ENCODE assay signal across 15 cellular contexts in genomic region chr9:128033609-128034008, GRCh38. TPM values are rescaled to one million over a fixed set of nuclear protein-coding genes. Genes with fewer than 3 reads are reported as not detected.
DNase-seq lines count a peak whose midpoint lies in the region; ATAC-seq and TF ChIP-seq lines count a peak whose summit lies in the region.
"Had no signal": no experiment of that assay in that cellular context is flagged by ENCODE, and none has a peak within 500 bp of the region (broad histone marks: within the 10 kb centered on the region; RNA-seq: fewer than 3 reads in every experiment).

No MANE protein-coding gene starts in this region.

- no peak overlapping the region for H3K4me3 ChIP-seq in OCI-LY3 (ENCODE audit: low read length)
- H3K4me3 ChIP-seq: prostate gland, spleen had no signal

- peaks cover 52% of the 10 kb centered on the region for H3K4me1 Mint-ChIP-seq in activated CD4-positive, alpha-beta T cell treated with anti-CD3 and anti-CD28 coated beads, Interleukin-2, amount 10 ng/mL, durations not matched to agents 7 days and 5 days
- H3K4me1 Mint-ChIP-seq in naive B cell = peaks cover 13 to 45% (median 21%) of the 10 kb centered on the region in 3 donors

- no peak overlapping the region for H2AFZ ChIP-seq in OCI-LY3 (ENCODE audit: low read depth, low read length)

- ATAC-seq in activated naive CD4-positive, alpha-beta T cell treated with anti-CD3 and anti-CD28 coated beads, Interleukin-2, amount 50 U/mL, for 72 hours = no peak
- ATAC-seq in naive B cell (ENCODE audit: low read depth in 2 of 2) = no peak
- no peak for ATAC-seq in GM21390 (IDR thresholded peaks at IDR 0.05; ENCODE audit: unreplicated experiment)
- no peak for ATAC-seq in HG03159 (IDR thresholded peaks at IDR 0.05; ENCODE audit: unreplicated experiment)

- CTCF ChIA-PET in activated CD4-positive, alpha-beta T cell treated with anti-CD3 and anti-CD28 coated beads, Interleukin-2, amount 10 ng/mL, durations not matched to agents 7 days and 5 days (lab: Charles Lee) = interaction anchor here (0.7 to 10.1 kb wide), 9 partner anchors 14 to 163 kb away, joined by 3 to 103 read pairs (median 7); no protein-coding TSS in a partner anchor

- no peaks in the 10 kb centered on the region for H3K79me2 ChIP-seq in OCI-LY3 (ENCODE audit: low read length)

- H3K9ac ChIP-seq in OCI-LY3 (ENCODE audit: low read length) = no peak overlapping the region

- peak overlapping the region; percentile 51 for H3K4me2 ChIP-seq in OCI-LY3 (ENCODE audit: low read length)

- H3K4me1 ChIP-seq in OCI-LY3 (ENCODE audit: low read length) = peaks cover 24% of the 10 kb centered on the region
- H3K4me1 ChIP-seq: prostate gland had no signal

- TF ChIP-seq CTCF in OCI-LY3 (IDR thresholded peaks at IDR 0.05; ENCODE audit: low read depth, low read length) = no peak

- no peaks in the 10 kb centered on the region for H3K36me3 ChIP-seq in OCI-LY3 (replicated peaks; ENCODE audit: low read depth, low read length)
- H3K36me3 ChIP-seq: prostate gland, spleen had no signal

- H3K27ac Mint-ChIP-seq in activated CD4-positive, alpha-beta T cell treated with anti-CD3 and anti-CD28 coated beads, Interleukin-2, amount 10 ng/mL, durations not matched to agents 7 days and 5 days = peak overlapping the region; percentile 96
- peak overlapping the region; percentile 44 to 74 for H3K27ac Mint-ChIP-seq in activated naive CD4-positive, alpha-beta T cell treated with anti-CD3 and anti-CD28 coated beads, Interleukin-2, amount 50 U/mL, for 72 hours
- H3K27ac Mint-ChIP-seq in naive B cell = peak overlapping the region in 4 of 6 donors; percentile 69 to 93 (median 82)

- peaks cover 2% of the 10 kb centered on the region for H3K9me3 Mint-ChIP-seq in activated CD4-positive, alpha-beta T cell treated with anti-CD3 and anti-CD28 coated beads, Interleukin-2, amount 10 ng/mL, durations not matched to agents 7 days and 5 days
- H3K9me3 Mint-ChIP-seq in activated naive CD4-positive, alpha-beta T cell treated with anti-CD3 and anti-CD28 coated beads, Interleukin-2, amount 50 U/mL, for 72 hours = no peaks in the 10 kb centered on the region
- H3K9me3 Mint-ChIP-seq in naive B cell = no peaks in the 10 kb centered on the region

- peaks cover 8% of the 10 kb centered on the region for H3K36me3 Mint-ChIP-seq in activated CD4-positive, alpha-beta T cell treated with anti-CD3 and anti-CD28 coated beads, Interleukin-2, amount 10 ng/mL, durations not matched to agents 7 days and 5 days (ENCODE audit: low read depth)
- no peaks in the 10 kb centered on the region for H3K36me3 Mint-ChIP-seq in activated naive CD4-positive, alpha-beta T cell treated with anti-CD3 and anti-CD28 coated beads, Interleukin-2, amount 50 U/mL, for 72 hours
- no peaks in the 10 kb centered on the region for H3K36me3 Mint-ChIP-seq in naive B cell

- H4K20me1 ChIP-seq in OCI-LY3 (ENCODE audit: insufficient read depth, low read length) = no peaks in the 10 kb centered on the region

- H3K27me3 Mint-ChIP-seq in activated CD4-positive, alpha-beta T cell treated with anti-CD3 and anti-CD28 coated beads, Interleukin-2, amount 10 ng/mL, durations not matched to agents 7 days and 5 days = no peaks in the 10 kb centered on the region
- no peaks in the 10 kb centered on the region for H3K27me3 Mint-ChIP-seq in naive B cell

- peak; percentile 30 for DNase-seq in activated CD4-positive, alpha-beta T cell treated with anti-CD3 and anti-CD28 coated beads, Interleukin-2, amount 10 ng/mL, durations not matched to agents 7 days and 5 days
- no peak for DNase-seq in activated CD4-positive, alpha-beta T cell treated with anti-CD3 and anti-CD28 coated beads for 1 hour
- no peak for DNase-seq in activated naive CD4-positive, alpha-beta T cell treated with anti-CD3 and anti-CD28 coated beads, Interleukin-2, amount 50 U/mL, for 72 hours (ENCODE audit: low spot score in 2 of 2)
- DNase-seq in naive B cell (no peak), NCI-H1930 (lab: John Stamatoyannopoulos, UW) (no peak)
- DNase-seq: amygdala, C1 segment of cervical spinal cord, KG1, NCI-H1092 treated with DMSO at 0.1 percent for 48 hours, NCI-H526 treated with DMSO at 0.1 percent for 48 hours, spleen had no signal

- no peak overlapping the region for H3K27ac ChIP-seq in OCI-LY3 (ENCODE audit: low read length)
- H3K27ac ChIP-seq: prostate gland had no signal

- no peaks in the 10 kb centered on the region for H3K27me3 ChIP-seq in OCI-LY3 (ENCODE audit: low read depth, low read length)
- H3K27me3 ChIP-seq: spleen had no signal

- no peaks in the 10 kb centered on the region for H3K9me3 ChIP-seq in OCI-LY3 (ENCODE audit: insufficient read depth, low read length)
- H3K9me3 ChIP-seq: prostate gland, spleen had no signal

- POLR2A ChIA-PET in activated CD4-positive, alpha-beta T cell treated with anti-CD3 and anti-CD28 coated beads, Interleukin-2, amount 10 ng/mL, durations not matched to agents 7 days and 5 days (lab: Charles Lee) = no interaction called here

- H3K4me3 Mint-ChIP-seq in activated CD4-positive, alpha-beta T cell treated with anti-CD3 and anti-CD28 coated beads, Interleukin-2, amount 10 ng/mL, durations not matched to agents 7 days and 5 days = peak overlapping the region; percentile 67
- H3K4me3 Mint-ChIP-seq in naive B cell = peak overlapping the region in 3 of 8 donors; percentile 26 to 86 (median 31)

RNA-seq across cellular contexts. Expression of gene NAIF1, which starts 33.5 kb away (rescaled TPM):
- 10 to 100 TPM; 13.9 to 14.2 TPM for total RNA-seq in activated CD4-positive, alpha-beta T cell treated with anti-CD3 and anti-CD28 coated beads, Interleukin-2, amount 10 ng/mL, durations not matched to agents 7 days and 5 days
- 10 to 100 TPM in 1 of 2 donors, 1 to 10 TPM in 1; 9.8 to 12.7 TPM for total RNA-seq in activated naive CD4-positive, alpha-beta T cell treated with anti-CD3 and anti-CD28 coated beads, Interleukin-2, amount 50 U/mL, for 72 hours
- polyA plus RNA-seq in naive B cell (ENCODE audit: low read depth in 6 of 6) = 10 to 100 TPM in 4 of 6 donors, 1 to 10 TPM in 2; 7.2 to 21.6 (median 12.3) TPM

RNA-seq across cellular contexts. Expression of gene SLC25A25, which starts 34.4 kb away (rescaled TPM):
- total RNA-seq in activated CD4-positive, alpha-beta T cell treated with anti-CD3 and anti-CD28 coated beads, Interleukin-2, amount 10 ng/mL, durations not matched to agents 7 days and 5 days = 10 to 100 TPM; 14.6 to 18.4 TPM
- total RNA-seq in activated naive CD4-positive, alpha-beta T cell treated with anti-CD3 and anti-CD28 coated beads, Interleukin-2, amount 50 U/mL, for 72 hours = 10 to 100 TPM; 10.9 to 19.0 TPM
- 10 to 100 TPM in 1 of 6 donors, 1 to 10 TPM in 5; 1.6 to 15.8 (median 9.0) TPM for polyA plus RNA-seq in naive B cell (ENCODE audit: low read depth in 6 of 6)

RNA-seq across cellular contexts. Expression of gene EEIG1, which starts 52.8 kb away (rescaled TPM):
- 100 to 1,000 TPM; 412 to 477 TPM for total RNA-seq in activated CD4-positive, alpha-beta T cell treated with anti-CD3 and anti-CD28 coated beads, Interleukin-2, amount 10 ng/mL, durations not matched to agents 7 days and 5 days
- 10 to 100 TPM; 63.1 to 96.5 TPM for total RNA-seq in activated naive CD4-positive, alpha-beta T cell treated with anti-CD3 and anti-CD28 coated beads, Interleukin-2, amount 50 U/mL, for 72 hours
- 10 to 100 TPM; 12.3 to 36.9 (median 21.6) TPM for polyA plus RNA-seq in naive B cell (ENCODE audit: low read depth in 6 of 6)

Comparison
In these comparisons a context has a peak if more than half of its experiments do, and no peak if none do; other contexts are left out.
1. RNA of gene EEIG1, which starts 52.8 kb away (total RNA-seq): 412 to 477 TPM in activated CD4-positive, alpha-beta T cell treated with anti-CD3 and anti-CD28 coated beads, Interleukin-2, amount 10 ng/mL, durations not matched to agents 7 days and 5 days; 63.1 to 96.5 TPM in activated naive CD4-positive, alpha-beta T cell treated with anti-CD3 and anti-CD28 coated beads, Interleukin-2, amount 50 U/mL, for 72 hours; every median in the first group is over 4 times any median in the second.
2. Peak in every context shown above with its lines, with median percentiles within 50 percentile points of each other: H3K27ac Mint-ChIP-seq.